Comparison of ENCODE assay signal across 8 cellular contexts in the genomic region with DNA sequence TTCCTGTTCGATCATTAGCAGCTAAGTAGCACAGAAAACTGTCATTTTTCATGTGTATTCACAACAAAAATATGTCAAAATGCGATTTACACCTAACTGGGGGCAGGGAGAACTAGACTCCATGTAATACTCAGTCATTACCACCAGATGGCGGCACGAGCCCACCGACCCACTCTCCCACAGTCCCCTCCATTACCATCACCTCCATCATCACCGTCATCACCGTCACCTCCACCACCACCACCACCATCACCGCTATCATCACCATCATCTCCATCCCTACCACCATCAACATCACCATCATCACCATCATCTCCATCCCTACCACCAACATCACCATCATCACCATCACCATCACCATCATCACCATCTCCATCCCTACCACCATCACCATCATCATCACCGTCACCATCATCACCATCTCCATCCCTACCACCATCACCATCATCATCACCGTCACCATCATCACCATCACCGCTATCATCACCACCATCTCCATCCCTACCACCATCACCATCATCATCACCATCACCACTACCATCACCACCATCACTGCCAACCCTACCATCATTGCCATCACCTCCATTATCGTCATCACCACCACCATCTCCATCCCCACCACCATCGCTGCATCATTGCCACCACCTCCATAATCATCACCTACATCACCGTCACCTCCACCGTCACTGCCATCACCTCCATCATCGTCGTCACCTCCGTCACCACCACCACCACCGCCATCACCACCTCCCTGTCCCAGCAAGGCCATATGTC. TPM values are rescaled to one million over a fixed set of nuclear protein-coding genes. Genes with fewer than 3 reads are reported as not detected.
A peak's percentile ranks its signal among the peaks of the same experiment; 100 is the strongest.
DNase-seq lines count a peak whose midpoint lies in the region; ATAC-seq, FAIRE-seq and TF ChIP-seq lines count a peak whose summit lies in the region.

No MANE protein-coding gene starts in this region.

- no peak for TF ChIP-seq POLR2A in GM12892 (IDR thresholded peaks at IDR 0.05; ENCODE audit: low read depth, low read length)

- no peaks in the 10 kb centered on the region for H3K79me1 ChIP-seq in trophoblast cell (ENCODE audit: low read length)

- peaks cover 27% of the 10 kb centered on the region for H3K36me3 ChIP-seq in OCI-LY3 (replicated peaks; ENCODE audit: low read depth, low read length)
- peaks cover 36 to 58% of the 10 kb centered on the region in 2 experiments for H3K36me3 ChIP-seq in trophoblast cell (ENCODE audit: control insufficient read depth in 1 of 2, insufficient read depth in 2 of 2, low read length in 2 of 2)

- peaks cover 12% of the 10 kb centered on the region for H3K4me1 ChIP-seq in OCI-LY3 (ENCODE audit: low read length)
- H3K4me1 ChIP-seq in trophoblast cell (ENCODE audit: control insufficient read depth in 1 of 2, insufficient read depth in 2 of 2, low read length in 2 of 2): no peaks in the 10 kb centered on the region

- peaks cover 15% of the 10 kb centered on the region for H3K36me3 Mint-ChIP-seq in activated T-helper 1 cell treated with anti-CD3 and anti-CD28 coated beads, Interleukin-12 subunit alpha, Interleukin-12 subunit beta, Interleukin-2, Interleukin-4 antibody, amounts not matched to agents 30 ng/mL and 10 ng/mL and 1 ng/mL, durations not matched to agents 14 hours and 24 hours and 36 hours (ENCODE audit: low read depth)

- H3K4me2 ChIP-seq in OCI-LY3 (ENCODE audit: low read length) (no peak overlapping the region), trophoblast cell (ENCODE audit: low read length) (no peak overlapping the region)

- H3K9me3 ChIP-seq in OCI-LY3 (ENCODE audit: insufficient read depth, low read length) (no peaks in the 10 kb centered on the region), trophoblast cell (ENCODE audit: insufficient read depth, low read depth, low read length) (peaks cover 4% of the 10 kb centered on the region)

- WGBS in trophoblast cell (ENCODE audit: extremely low coverage, insufficient coverage, insufficient read length): no CpG with 5 or more reads among the region's 19 CpGs

- no peak for DNase-seq in GM12892 (ENCODE audit: insufficient read length)
- peak; percentile 38 for DNase-seq in activated T-helper 1 cell treated with anti-CD3 and anti-CD28 coated beads, Interleukin-12 subunit alpha, Interleukin-12 subunit beta, Interleukin-2, Interleukin-4 antibody, amounts not matched to agents 30 ng/mL and 10 ng/mL and 1 ng/mL, durations not matched to agents 14 hours and 24 hours and 36 hours (ENCODE audit: low spot score)
- peak; percentile 13 for DNase-seq in fibroblast of the conjunctiva (ENCODE audit: low read depth)
- DNase-seq in trophoblast cell: peak in 1 of 2 donors; percentile 54
- DNase-seq in GDM1 (lab: John Stamatoyannopoulos, UW): no peak

- no peak overlapping the region for H3K4me3 ChIP-seq in OCI-LY3 (ENCODE audit: low read length)
- H3K4me3 ChIP-seq in trophoblast cell (ENCODE audit: low read depth, low read length): peak overlapping the region; percentile 38

- H2AFZ ChIP-seq in OCI-LY3 (ENCODE audit: low read depth, low read length) (no peak overlapping the region), trophoblast cell (ENCODE audit: insufficient read depth, low read length, poor library complexity) (no peak overlapping the region)

- intact Hi-C loops in activated T-helper 1 cell treated with anti-CD3 and anti-CD28 coated beads, Interleukin-12 subunit alpha, Interleukin-12 subunit beta, Interleukin-2, Interleukin-4 antibody, amounts not matched to agents 30 ng/mL and 10 ng/mL and 1 ng/mL, durations not matched to agents 14 hours and 24 hours and 36 hours (cut with micrococcal nuclease): loop anchor here (1.0 to 2.0 kb wide), 5 partner anchors 42 to 300 kb away; a partner anchor contains a TSS

- H3K27ac Mint-ChIP-seq in activated T-helper 1 cell treated with anti-CD3 and anti-CD28 coated beads, Interleukin-12 subunit alpha, Interleukin-12 subunit beta, Interleukin-2, Interleukin-4 antibody, amounts not matched to agents 30 ng/mL and 10 ng/mL and 1 ng/mL, durations not matched to agents 14 hours and 24 hours and 36 hours: peak overlapping the region; percentile 14

- no peak overlapping the region for H2BK120ac ChIP-seq in trophoblast cell (ENCODE audit: insufficient read depth, low read length, poor library complexity)

- no peaks in the 10 kb centered on the region for H3K4me1 Mint-ChIP-seq in activated T-helper 1 cell treated with anti-CD3 and anti-CD28 coated beads, Interleukin-12 subunit alpha, Interleukin-12 subunit beta, Interleukin-2, Interleukin-4 antibody, amounts not matched to agents 30 ng/mL and 10 ng/mL and 1 ng/mL, durations not matched to agents 14 hours and 24 hours and 36 hours (ENCODE audit: low read depth)

- ATAC-seq in HG02973 (IDR thresholded peaks at IDR 0.05; ENCODE audit: unreplicated experiment): no peak

- peak; percentile 83 for FAIRE-seq in GM12892 (lab: Jason Lieb, UNC)

- H3K9ac ChIP-seq in OCI-LY3 (ENCODE audit: low read length) (no peak overlapping the region), trophoblast cell (ENCODE audit: low read length) (no peak overlapping the region)

- H3K27me3 ChIP-seq in OCI-LY3 (ENCODE audit: low read depth, low read length) (no peaks in the 10 kb centered on the region), trophoblast cell (ENCODE audit: insufficient read depth, low read length) (no peaks in the 10 kb centered on the region)

- H4K91ac ChIP-seq in trophoblast cell (ENCODE audit: low read depth, low read length): no peak overlapping the region

- no peaks in the 10 kb centered on the region for H3K9me3 Mint-ChIP-seq in activated T-helper 1 cell treated with anti-CD3 and anti-CD28 coated beads, Interleukin-12 subunit alpha, Interleukin-12 subunit beta, Interleukin-2, Interleukin-4 antibody, amounts not matched to agents 30 ng/mL and 10 ng/mL and 1 ng/mL, durations not matched to agents 14 hours and 24 hours and 36 hours

- no peak overlapping the region for H3K23ac ChIP-seq in trophoblast cell (ENCODE audit: low read length)

- H2BK5ac ChIP-seq in trophoblast cell (ENCODE audit: low read depth, low read length, poor library complexity): no peak overlapping the region

- H3K27ac ChIP-seq in 22Rv1: no peak overlapping the region
- H3K27ac ChIP-seq in OCI-LY3 (ENCODE audit: low read length): no peak overlapping the region
- H3K27ac ChIP-seq in trophoblast cell (ENCODE audit: low read depth, low read length): no peak overlapping the region

- no peak overlapping the region for H3K18ac ChIP-seq in trophoblast cell (ENCODE audit: low read length)

- H4K8ac ChIP-seq in trophoblast cell (ENCODE audit: low read depth, low read length): no peak overlapping the region

- no peak overlapping the region for H4K12ac ChIP-seq in trophoblast cell (ENCODE audit: low read depth, low read length)

- peaks cover 27% of the 10 kb centered on the region for H4K20me1 ChIP-seq in OCI-LY3 (ENCODE audit: insufficient read depth, low read length)

- no peaks in the 10 kb centered on the region for H3K79me2 ChIP-seq in OCI-LY3 (ENCODE audit: low read length)
- no peaks in the 10 kb centered on the region for H3K79me2 ChIP-seq in trophoblast cell (ENCODE audit: control insufficient read depth, insufficient read depth, low read length, poor library complexity)

- H3K4ac ChIP-seq in trophoblast cell (ENCODE audit: low read depth, low read length): no peak overlapping the region

- no peak overlapping the region for H3K14ac ChIP-seq in trophoblast cell (ENCODE audit: low read length)

- H3K27me3 Mint-ChIP-seq in activated T-helper 1 cell treated with anti-CD3 and anti-CD28 coated beads, Interleukin-12 subunit alpha, Interleukin-12 subunit beta, Interleukin-2, Interleukin-4 antibody, amounts not matched to agents 30 ng/mL and 10 ng/mL and 1 ng/mL, durations not matched to agents 14 hours and 24 hours and 36 hours (ENCODE audit: insufficient read depth): no peaks in the 10 kb centered on the region

- TF ChIP-seq CTCF in 22Rv1 (IDR thresholded peaks at IDR 0.05): peak; percentile 82
- peak; percentile 69 for TF ChIP-seq CTCF in OCI-LY3 (IDR thresholded peaks at IDR 0.05; ENCODE audit: low read depth, low read length)

- no peak overlapping the region for H3K4me3 Mint-ChIP-seq in activated T-helper 1 cell treated with anti-CD3 and anti-CD28 coated beads, Interleukin-12 subunit alpha, Interleukin-12 subunit beta, Interleukin-2, Interleukin-4 antibody, amounts not matched to agents 30 ng/mL and 10 ng/mL and 1 ng/mL, durations not matched to agents 14 hours and 24 hours and 36 hours

- H2AK5ac ChIP-seq in trophoblast cell (ENCODE audit: low read length): no peak overlapping the region

- H2BK12ac ChIP-seq in trophoblast cell (ENCODE audit: low read length): no peak overlapping the region

RNA-seq across cellular contexts. Expression of a gene that starts 14.4 kb away (rescaled TPM):
- 156 TPM for polyA plus RNA-seq in GM12892 (2012; ENCODE audit: missing spikeins)
- 71.9 and 78.3 TPM in 2 replicates for total RNA-seq in activated T-helper 1 cell treated with anti-CD3 and anti-CD28 coated beads, Interleukin-12 subunit alpha, Interleukin-12 subunit beta, Interleukin-2, Interleukin-4 antibody, amounts not matched to agents 30 ng/mL and 10 ng/mL and 1 ng/mL, durations not matched to agents 14 hours and 24 hours and 36 hours
- polyA plus RNA-seq in trophoblast cell (2013): 85.8 and 86.1 TPM in 2 replicates

RNA-seq across cellular contexts. Expression of a gene that starts 14.7 kb away (rescaled TPM):
- polyA plus RNA-seq in GM12892 (2012; ENCODE audit: missing spikeins): 9.7 TPM
- total RNA-seq in activated T-helper 1 cell treated with anti-CD3 and anti-CD28 coated beads, Interleukin-12 subunit alpha, Interleukin-12 subunit beta, Interleukin-2, Interleukin-4 antibody, amounts not matched to agents 30 ng/mL and 10 ng/mL and 1 ng/mL, durations not matched to agents 14 hours and 24 hours and 36 hours: 37.7 and 41.0 TPM in 2 replicates
- 17.9 and 18.0 TPM in 2 replicates for polyA plus RNA-seq in trophoblast cell (2013)

RNA-seq across cellular contexts. Expression of a gene that starts 30.8 kb away (rescaled TPM):
- 4.8 TPM for polyA plus RNA-seq in GM12892 (2012; ENCODE audit: missing spikeins)
- 17.5 and 18.7 TPM in 2 replicates for total RNA-seq in activated T-helper 1 cell treated with anti-CD3 and anti-CD28 coated beads, Interleukin-12 subunit alpha, Interleukin-12 subunit beta, Interleukin-2, Interleukin-4 antibody, amounts not matched to agents 30 ng/mL and 10 ng/mL and 1 ng/mL, durations not matched to agents 14 hours and 24 hours and 36 hours
- polyA plus RNA-seq in trophoblast cell (2013): 6.3 TPM in 2 replicates

RNA-seq across cellular contexts. Expression of a gene that starts 41.6 kb away (rescaled TPM):
- polyA plus RNA-seq in GM12892 (2012; ENCODE audit: missing spikeins): 20.1 TPM
- 99.7 and 101 TPM in 2 replicates for total RNA-seq in activated T-helper 1 cell treated with anti-CD3 and anti-CD28 coated beads, Interleukin-12 subunit alpha, Interleukin-12 subunit beta, Interleukin-2, Interleukin-4 antibody, amounts not matched to agents 30 ng/mL and 10 ng/mL and 1 ng/mL, durations not matched to agents 14 hours and 24 hours and 36 hours
- polyA plus RNA-seq in trophoblast cell (2013): 35.9 and 39.2 TPM in 2 replicates

Comparison
In these comparisons a context has a peak if more than half of its experiments do, and no peak if none do; other contexts are left out.
1. DNase-seq: peak in activated T-helper 1 cell treated with anti-CD3 and anti-CD28 coated beads, Interleukin-12 subunit alpha, Interleukin-12 subunit beta, Interleukin-2, Interleukin-4 antibody, amounts not matched to agents 30 ng/mL and 10 ng/mL and 1 ng/mL, durations not matched to agents 14 hours and 24 hours and 36 hours (single experiment) and fibroblast of the conjunctiva (single experiment); none in GM12892 (single experiment) and GDM1 (single experiment).